In genomic region chr1:64867266-64867665, GRCh38 we compare ENCODE assay signal across 21 cellular contexts.
DNase-seq lines count a peak whose midpoint lies in the region; ATAC-seq and TF ChIP-seq lines count a peak whose summit lies in the region.
"Had no signal": no experiment of that assay in that cellular context is flagged by ENCODE, and none has a peak within 500 bp of the region (broad histone marks: within the 10 kb centered on the region; RNA-seq: fewer than 3 reads in every experiment).

No MANE protein-coding gene starts in this region.

- no peak overlapping the region for H3K56ac ChIP-seq in IMR-90 (ENCODE audit: extremely low read depth, insufficient read depth, low read length)

- dilution Hi-C loops in IMR-90 (cut with HindIII; ENCODE audit: low sequenced_read_pairs, unreplicated experiment), result no loop called here

- H4K8ac ChIP-seq in IMR-90 (ENCODE audit: low read depth in 2 of 2, low read length in 2 of 2) (no peak overlapping the region), trophoblast cell (ENCODE audit: low read depth, low read length) (no peak overlapping the region)

- no peak overlapping the region for H2BK120ac ChIP-seq in IMR-90 (ENCODE audit: low read depth, low read length)
- H2BK120ac ChIP-seq in trophoblast cell (ENCODE audit: insufficient read depth, low read length, poor library complexity), result no peak overlapping the region

- in situ Hi-C loops in IMR-90 (cut with MboI; ENCODE audit: low sequenced_read_pairs), result no loop called here

- H3K9me3 ChIP-seq in IMR-90 (ENCODE audit: control insufficient read depth, insufficient read depth, low read length) (no peaks in the 10 kb centered on the region), trophoblast cell (ENCODE audit: insufficient read depth, low read depth, low read length) (no peaks in the 10 kb centered on the region)
- H3K9me3 ChIP-seq: MG63, SK-N-SH had no signal

- H3K4me1 ChIP-seq in IMR-90 (ENCODE audit: control insufficient read depth, insufficient read depth, low read length), result no peaks in the 10 kb centered on the region
- no peaks in the 10 kb centered on the region for H3K4me1 ChIP-seq in trophoblast cell (ENCODE audit: control insufficient read depth in 1 of 2, insufficient read depth in 2 of 2, low read length in 2 of 2)

- H3K27me3 ChIP-seq in IMR-90 (ENCODE audit: control insufficient read depth, insufficient read depth, low read length), result no peaks in the 10 kb centered on the region
- H3K27me3 ChIP-seq in trophoblast cell (ENCODE audit: insufficient read depth, low read length), result no peaks in the 10 kb centered on the region
- H3K27me3 ChIP-seq: BLaER1 treated with 17β-estradiol and CSF1 and Interleukin-3, amounts not matched to agents 10 nM and 100 nM; MG63 had no signal

- intact Hi-C loops in IMR-90 (cut with micrococcal nuclease) (no loop called here), lower leg skin (cut with DNase I; ENCODE audit: low total_unique reads) (no loop called here), sciatic nerve (cut with DNase I) (no loop called here)

- H2BK5ac ChIP-seq in IMR-90 (ENCODE audit: low read depth, low read length, poor library complexity, severe bottlenecking), result no peak overlapping the region
- no peak overlapping the region for H2BK5ac ChIP-seq in trophoblast cell (ENCODE audit: low read depth, low read length, poor library complexity)

- H3K23ac ChIP-seq in IMR-90 (ENCODE audit: low read depth, low read length), result no peak overlapping the region
- no peak overlapping the region for H3K23ac ChIP-seq in trophoblast cell (ENCODE audit: low read length)

- WGBS in IMR-90 (ENCODE audit: extremely low coverage in 2 of 2, insufficient read length in 1 of 2), 2 experiments, result 100% methylated on average over 1 of the region's 1 CpG; no CpG with 5 or more reads in 1 of the 2 experiments
- WGBS in trophoblast cell (ENCODE audit: extremely low coverage, insufficient coverage, insufficient read length), result no CpG with 5 or more reads among the region's 1 CpG
- WGBS in lower leg skin, 2 donors, result 87 to 91% methylated on average over 1 of the region's 1 CpG

- no peak overlapping the region for H2BK12ac ChIP-seq in trophoblast cell (ENCODE audit: low read length)

- H3K27ac ChIP-seq in IMR-90 (ENCODE audit: insufficient read depth, low read length), result no peak overlapping the region
- H3K27ac ChIP-seq in trophoblast cell (ENCODE audit: low read depth, low read length), result no peak overlapping the region
- H3K27ac ChIP-seq: BLaER1 treated with 17β-estradiol and CSF1 and Interleukin-3, amounts not matched to agents 10 nM and 100 nM had no signal

- H2AFZ ChIP-seq in IMR-90 (replicated peaks; ENCODE audit: low read length, poor library complexity), result no peak overlapping the region
- H2AFZ ChIP-seq in trophoblast cell (ENCODE audit: insufficient read depth, low read length, poor library complexity), result no peak overlapping the region

- H3K18ac ChIP-seq in IMR-90 (ENCODE audit: low read depth, low read length) (no peak overlapping the region), trophoblast cell (ENCODE audit: low read length) (no peak overlapping the region)

- no peak for TF ChIP-seq POLR2A in IMR-90 (IDR thresholded peaks at IDR 0.05; ENCODE audit: low read depth, low read length)
- TF ChIP-seq POLR2A in lower leg skin (IDR thresholded peaks at IDR 0.05), result no peak

- H3K79me2 ChIP-seq in trophoblast cell (ENCODE audit: control insufficient read depth, insufficient read depth, low read length, poor library complexity), result no peaks in the 10 kb centered on the region

- no TSS peak for BruUV-seq in IMR-90 (replicated peaks; lab: Mats Ljungman, UMichigan)

- no peak overlapping the region; the same call in 1 of the 2 replicates for H2BK20ac ChIP-seq in IMR-90 (ENCODE audit: low read depth, low read length)

- no peak overlapping the region for H2AK5ac ChIP-seq in IMR-90 (ENCODE audit: low read depth, low read length)
- no peak overlapping the region for H2AK5ac ChIP-seq in trophoblast cell (ENCODE audit: low read length)

- H3K4ac ChIP-seq in IMR-90 (ENCODE audit: low read depth, low read length), result no peak overlapping the region
- no peak overlapping the region for H3K4ac ChIP-seq in trophoblast cell (ENCODE audit: low read depth, low read length)

- POLR2A ChIA-PET in IMR-90 (lab: Charles Lee; ENCODE audit: unreplicated experiment), result no interaction called here

- TF ChIP-seq CTCF in IMR-90 (conservative IDR thresholded peaks at IDR 0.05; ENCODE audit: low read depth, low read length), result no peak
- no peak for TF ChIP-seq CTCF in choroid plexus epithelial cell (conservative IDR thresholded peaks at IDR 0.05; ENCODE audit: low read depth, low read length)
- no peak for TF ChIP-seq CTCF in fibroblast of mammary gland (conservative IDR thresholded peaks at IDR 0.05; ENCODE audit: control insufficient read depth, insufficient read depth, low read depth, low read length)
- no peak for TF ChIP-seq CTCF in lower leg skin (IDR thresholded peaks at IDR 0.05)

- CTCF ChIA-PET in IMR-90 (lab: Yijun Ruan, JAX), result no interaction called here

- no peak overlapping the region for H2AK9ac ChIP-seq in IMR-90 (replicated peaks; ENCODE audit: low read depth, low read length, poor library complexity)

- H3K36me3 ChIP-seq in IMR-90 (ENCODE audit: control insufficient read depth, insufficient read depth, low read length) (peaks cover 54% of the 10 kb centered on the region), trophoblast cell (ENCODE audit: control insufficient read depth in 1 of 2, insufficient read depth in 2 of 2, low read length in 2 of 2) (peaks cover 8 to 18% of the 10 kb centered on the region in 2 experiments)

- peaks cover 7% of the 10 kb centered on the region; the same call in 1 of the 2 replicates for H3K9me1 ChIP-seq in IMR-90 (ENCODE audit: insufficient read depth, low read length)

- H3K4me3 ChIP-seq in IMR-90 (ENCODE audit: insufficient read depth, low read depth, low read length) (no peak overlapping the region), choroid plexus epithelial cell (ENCODE audit: low read depth, low read length) (no peak overlapping the region), fibroblast of mammary gland (ENCODE audit: control insufficient read depth, low read depth, low read length) (no peak overlapping the region), trophoblast cell (ENCODE audit: low read depth, low read length) (no peak overlapping the region), lower leg skin (ENCODE audit: low read depth, poor library complexity, severe bottlenecking) (no peak overlapping the region)
- H3K4me3 ChIP-seq: BLaER1 treated with 17β-estradiol and CSF1 and Interleukin-3, amounts not matched to agents 10 nM and 100 nM; MG63 had no signal

- DNase-seq in IMR-90, result peak; percentile 9
- peak; percentile 28 for DNase-seq in choroid plexus epithelial cell (ENCODE audit: low read depth)
- DNase-seq in fibroblast of mammary gland (ENCODE audit: low read depth), result peak; percentile 28
- peak; percentile 35 to 71 for DNase-seq in trophoblast cell
- DNase-seq in lower leg skin (ENCODE audit: low spot score in 2 of 2), result no peak
- DNase-seq in sciatic nerve (ENCODE audit: low spot score), result no peak
- DNase-seq: AML-193; CD4-positive, alpha-beta T cell; COR-L47; KBM-7; MG63; NCI-H1105 treated with DMSO at 0.1 percent for 48 hours; NCI-H146; NCI-H1930; NCI-H2107; NCI-H524; NCI-H774; SK-N-SH had no signal

- H3K14ac ChIP-seq in IMR-90 (replicated peaks; ENCODE audit: low read depth, low read length) (no peak overlapping the region), trophoblast cell (ENCODE audit: low read length) (no peak overlapping the region)

- no peaks in the 10 kb centered on the region; the same call in 1 of the 2 replicates for H4K20me1 ChIP-seq in IMR-90 (ENCODE audit: insufficient read depth, low read length)

- H4K12ac ChIP-seq in trophoblast cell (ENCODE audit: low read depth, low read length), result no peak overlapping the region

- H3K4me2 ChIP-seq in IMR-90 (ENCODE audit: low read depth, low read length), result no peak overlapping the region
- H3K4me2 ChIP-seq in trophoblast cell (ENCODE audit: low read length), result no peak overlapping the region
- H3K4me2 ChIP-seq: BLaER1 treated with 17β-estradiol and CSF1 and Interleukin-3, amounts not matched to agents 10 nM and 100 nM; SK-N-SH had no signal

- no peak overlapping the region for H3K9ac ChIP-seq in IMR-90 (ENCODE audit: low read depth, low read length)
- H3K9ac ChIP-seq in trophoblast cell (ENCODE audit: low read length), result no peak overlapping the region
- H3K9ac ChIP-seq: BLaER1 treated with 17β-estradiol and CSF1 and Interleukin-3, amounts not matched to agents 10 nM and 100 nM; SK-N-SH had no signal

- ATAC-seq in IMR-90 (ENCODE audit: low read depth) (no peak), HG03460 (IDR thresholded peaks at IDR 0.05; ENCODE audit: unreplicated experiment) (no peak), sciatic nerve (no peak)
- ATAC-seq: HCT116 had no signal

- TF ChIP-seq RAD21 in IMR-90 (IDR thresholded peaks at IDR 0.05; ENCODE audit: low read length), result no peak

- no peak overlapping the region for H4K5ac ChIP-seq in IMR-90 (ENCODE audit: low read depth, low read length)

- H3K79me1 ChIP-seq in IMR-90 (ENCODE audit: low read depth in 1 of 2, low read length in 2 of 2) (peaks cover 6 to 35% of the 10 kb centered on the region in 2 experiments), trophoblast cell (ENCODE audit: low read length) (no peaks in the 10 kb centered on the region)

- no peak overlapping the region for H4K91ac ChIP-seq in IMR-90 (ENCODE audit: insufficient read depth, low read depth, low read length)
- H4K91ac ChIP-seq in trophoblast cell (ENCODE audit: low read depth, low read length), result no peak overlapping the region

- H2BK15ac ChIP-seq in IMR-90 (ENCODE audit: low read depth, low read length), result no peak overlapping the region

TF ChIP-seq in IMR-90, 13 proteins besides CTCF, POLR2A, EP300 and RAD21:
- TF ChIP-seq CEBPB (IDR thresholded peaks at IDR 0.05; ENCODE audit: low read depth, low read length), result peak; percentile 69
- TF ChIP-seq CHD1 (IDR thresholded peaks at IDR 0.05; ENCODE audit: low read depth, low read length), result no peak
TF ChIP-seq in IMR-90: peak in this region for 1.

Comparison
In these comparisons a context has a peak if more than half of its experiments do, and no peak if none do; other contexts are left out.
1. DNase-seq: peak in IMR-90 (single experiment), choroid plexus epithelial cell (single experiment), fibroblast of mammary gland (single experiment) and trophoblast cell (2 of 2); none in lower leg skin (0 of 2) and sciatic nerve (single experiment).